Comparison of ENCODE assay signal across 8 cellular contexts in the genomic region with DNA sequence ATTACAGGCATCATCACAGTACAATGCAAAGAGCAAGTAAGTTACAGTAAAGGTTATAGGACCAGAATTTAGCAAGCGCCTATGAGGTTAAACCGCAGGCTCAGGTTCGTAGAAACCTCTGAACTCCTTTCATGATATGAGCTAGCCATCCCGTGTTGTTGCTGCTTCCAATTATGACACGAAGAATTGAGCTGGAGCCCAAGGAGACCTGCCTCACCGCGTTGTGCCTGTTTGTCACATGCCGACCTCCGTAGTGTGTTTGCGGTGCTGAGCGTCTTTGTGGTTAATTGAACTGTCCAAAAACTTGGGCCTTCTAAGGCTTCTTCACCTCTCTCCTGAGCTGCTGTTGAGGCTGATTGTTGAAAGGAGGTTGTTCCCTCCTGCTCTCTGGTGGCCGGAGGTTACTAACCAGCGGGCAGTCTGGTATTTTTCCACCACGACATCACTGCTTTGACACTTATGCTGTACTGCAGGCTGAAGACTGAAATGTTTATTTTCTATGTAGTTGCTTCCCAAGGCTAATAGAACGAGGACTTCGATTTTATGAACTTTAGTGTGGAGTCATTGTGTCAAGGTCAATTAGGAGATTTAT.
DNase-seq lines count a peak whose midpoint lies in the region; ATAC-seq and TF ChIP-seq lines count a peak whose summit lies in the region.

No MANE protein-coding gene starts in this region.

- peak overlapping the region; percentile 50 for H3K27ac ChIP-seq in mesenchymal stem cell (ENCODE audit: low read length, poor library complexity, severe bottlenecking)

- peak overlapping the region; percentile 76 for H3K9ac ChIP-seq in mesenchymal stem cell (ENCODE audit: low read length)

- H3K4me1 ChIP-seq in mesenchymal stem cell (ENCODE audit: control insufficient read depth, insufficient read depth, low read depth, low read length), result peaks cover 14% of the 10 kb centered on the region

- no peak overlapping the region for H3K4me3 ChIP-seq in choroid plexus epithelial cell (ENCODE audit: low read depth, low read length)
- H3K4me3 ChIP-seq in mesenchymal stem cell (ENCODE audit: insufficient read depth in 1 of 2, low read depth in 1 of 2, low read length in 2 of 2), result no peak overlapping the region

- H3K23ac ChIP-seq in mesenchymal stem cell (ENCODE audit: low read length in 2 of 2), result no peak overlapping the region

- peaks cover 75 to 98% of the 10 kb centered on the region in 2 experiments for H3K36me3 ChIP-seq in mesenchymal stem cell (ENCODE audit: control insufficient read depth in 1 of 2, insufficient read depth in 2 of 2, low read depth in 1 of 2, low read length in 2 of 2)

- no peak overlapping the region for H2AK5ac ChIP-seq in mesenchymal stem cell (ENCODE audit: low read length, severe bottlenecking)

- H3K18ac ChIP-seq in mesenchymal stem cell (ENCODE audit: low read depth in 1 of 2, low read length in 2 of 2), result peak overlapping the region in 1 of 2 experiments; percentile 71

- no peak overlapping the region for H3K4me2 ChIP-seq in mesenchymal stem cell (ENCODE audit: low read length, poor library complexity, severe bottlenecking)

- H3K27me3 ChIP-seq in mesenchymal stem cell (ENCODE audit: control insufficient read depth in 1 of 2, insufficient read depth in 1 of 2, low read length in 2 of 2), result no peaks in the 10 kb centered on the region

- no peak overlapping the region for H4K91ac ChIP-seq in mesenchymal stem cell (ENCODE audit: low read length)

- H2BK12ac ChIP-seq in mesenchymal stem cell (ENCODE audit: low read length in 2 of 2), result peak overlapping the region in 1 of 2 experiments; percentile 76

- TF ChIP-seq CTCF in AG09319 (IDR thresholded peaks at IDR 0.05; ENCODE audit: low read depth, low read length) (peak; percentile 54), choroid plexus epithelial cell (conservative IDR thresholded peaks at IDR 0.05; ENCODE audit: low read depth, low read length) (peak; percentile 58)

- ATAC-seq in GM19452 (IDR thresholded peaks at IDR 0.05; ENCODE audit: unreplicated experiment), result no peak
- ATAC-seq in HG03039 (IDR thresholded peaks at IDR 0.05; ENCODE audit: unreplicated experiment), result no peak

- DNase-seq in AG09319 (ENCODE audit: extremely low read depth, low read depth) (peak; percentile 19), LHCN-M2 (ENCODE audit: low read depth) (peak; percentile 61), choroid plexus epithelial cell (ENCODE audit: low read depth) (peak; percentile 87), mesenchymal stem cell (peak; percentile 92), T-helper 1 cell (no peak)
- no peak for DNase-seq in activated naive CD4-positive, alpha-beta T cell (lab: John Stamatoyannopoulos, UW)

- 35% methylated on average over 16 of the region's 16 CpGs for WGBS in mesenchymal stem cell

- H3K14ac ChIP-seq in mesenchymal stem cell (ENCODE audit: low read length in 2 of 2), result no peak overlapping the region

- no peak overlapping the region for H2BK120ac ChIP-seq in mesenchymal stem cell (ENCODE audit: low read depth, low read length)

- H3K79me1 ChIP-seq in mesenchymal stem cell (replicated peaks; ENCODE audit: low read length, poor library complexity, severe bottlenecking), result peaks cover 34% of the 10 kb centered on the region

- no peaks in the 10 kb centered on the region for H3K9me3 ChIP-seq in mesenchymal stem cell (ENCODE audit: control insufficient read depth, low read length)

- no peak overlapping the region for H2BK5ac ChIP-seq in mesenchymal stem cell (ENCODE audit: low read depth, low read length, poor library complexity, severe bottlenecking)

- no peak overlapping the region for H2AFZ ChIP-seq in mesenchymal stem cell (ENCODE audit: low read depth, low read length)

- peak overlapping the region in 1 of 2 experiments; percentile 24 for H3K4ac ChIP-seq in mesenchymal stem cell (ENCODE audit: low read depth in 1 of 2, low read length in 2 of 2)

- H2BK15ac ChIP-seq in mesenchymal stem cell (ENCODE audit: low read depth, poor library complexity, severe bottlenecking), result no peak overlapping the region

- peak overlapping the region; percentile 16 for H4K8ac ChIP-seq in mesenchymal stem cell (ENCODE audit: low read length)

Comparison
In these comparisons a context has a peak if more than half of its experiments do, and no peak if none do; other contexts are left out.
1. DNase-seq: peak in AG09319 (single experiment), LHCN-M2 (single experiment), choroid plexus epithelial cell (single experiment) and mesenchymal stem cell (single experiment); none in T-helper 1 cell (0 of 5) and activated naive CD4-positive, alpha-beta T cell (0 of 4).